ENCODE assay signal across 18 cellular contexts in genomic region chr17:19011581-19011980, GRCh38. TPM values are rescaled to one million over a fixed set of nuclear protein-coding genes. Genes with fewer than 3 reads are reported as not detected.
A peak's percentile ranks its signal among the peaks of the same experiment; 100 is the strongest.
DNase-seq lines count a peak whose midpoint lies in the region; ATAC-seq, FAIRE-seq and TF ChIP-seq lines count a peak whose summit lies in the region.
"Had no signal": no experiment of that assay in that cellular context is flagged by ENCODE, and none has a peak within 500 bp of the region (broad histone marks: within the 10 kb centered on the region; RNA-seq: fewer than 3 reads in every experiment).

No MANE protein-coding gene starts in this region.

- H3K27me3 ChIP-seq in PC-9 (ENCODE audit: insufficient read depth, low read depth): no peaks in the 10 kb centered on the region

- intact Hi-C loops in PC-9 (cut with micrococcal nuclease; ENCODE audit: unreplicated experiment): no loop called here
- intact Hi-C loops in left colon (cut with DNase I, micrococcal nuclease): no loop called here
- intact Hi-C loops in sciatic nerve (cut with DNase I): no loop called here

- H3K4me2 ChIP-seq in A549: peak overlapping the region; percentile 45
- H3K4me2 ChIP-seq in PC-9: peak overlapping the region; percentile 37

- H3K27ac ChIP-seq in A549: peak overlapping the region; percentile 75 to 85
- no peak overlapping the region for H3K27ac ChIP-seq in PC-9
- H3K27ac ChIP-seq: HL-60 had no signal

- no peak for FAIRE-seq in A549 (lab: Jason Lieb, UNC)

- POLR2A ChIA-PET in A549 (lab: Yijun Ruan, JAX) (no interaction called here), PC-9 (lab: Charles Lee; ENCODE audit: unreplicated experiment) (no interaction called here)

- peaks cover 4% of the 10 kb centered on the region; the same call in 2 of the 3 replicates for H3K9me3 ChIP-seq in A549
- H3K9me3 ChIP-seq in PC-9 (ENCODE audit: insufficient read depth, low read depth): no peaks in the 10 kb centered on the region
- H3K9me3 ChIP-seq: Caco-2 had no signal

- H2AFZ ChIP-seq in PC-9: no peak overlapping the region

- TF ChIP-seq CTCF in A549 (IDR thresholded peaks at IDR 0.05): no peak
- no peak for TF ChIP-seq CTCF in PC-9 (conservative IDR thresholded peaks at IDR 0.05)

- TF ChIP-seq POLR2A in A549 (IDR thresholded peaks at IDR 0.05; ENCODE audit: low read length): no peak

- WGBS in A549 (ENCODE audit: missing lambda C conversion rate): 78% methylated on average over 6 of the region's 6 CpGs

- no peaks in the 10 kb centered on the region for H3K79me2 ChIP-seq in PC-9 (ENCODE audit: low read depth)

- peaks cover 19% of the 10 kb centered on the region; the same call in 1 of the 2 replicates for H3F3A ChIP-seq in PC-9 (ENCODE audit: insufficient read depth, low read depth)

- TF ChIP-seq RAD21 in A549 (conservative IDR thresholded peaks at IDR 0.05 in 1 of 2, IDR thresholded peaks at IDR 0.05 in 1 of 2): no peak

- no peaks in the 10 kb centered on the region for H4K20me1 ChIP-seq in PC-9 (ENCODE audit: insufficient read depth)

- CTCF ChIA-PET in A549 (lab: Yijun Ruan, JAX): interaction anchor here (0.8 to 13.6 kb wide), 2 partner anchors 34 to 50 kb away, joined by 3 to 110 read pairs; no protein-coding TSS in a partner anchor
- CTCF ChIA-PET in PC-9 (lab: Charles Lee): interaction anchor here (0.6 kb wide), 1 partner anchor 9 kb away, joined by 6 read pairs; no protein-coding TSS in a partner anchor

- no TSS peak for BruUV-seq in PC-9 (replicated peaks; lab: Mats Ljungman, UMichigan)

- no peaks in the 10 kb centered on the region for H3K9me2 ChIP-seq in PC-9 (ENCODE audit: insufficient read depth)

- ATAC-seq in A549: no peak; a peak in 1 of 6 replicates
- peak; percentile 4 for ATAC-seq in left colon
- peak; percentile 22 for ATAC-seq in sciatic nerve
- no peak for ATAC-seq in GM19023 (IDR thresholded peaks at IDR 0.05; ENCODE audit: unreplicated experiment)
- no peak for ATAC-seq in GM21526 (IDR thresholded peaks at IDR 0.05; ENCODE audit: low FRiP score, unreplicated experiment)

- no peak for TF ChIP-seq EP300 in A549 (IDR thresholded peaks at IDR 0.05)

- H3K36me3 ChIP-seq in PC-9 (ENCODE audit: low read depth): no peaks in the 10 kb centered on the region

- H3K4me3 ChIP-seq in A549 (no peak overlapping the region), PC-9 (no peak overlapping the region)

- H3K4me1 ChIP-seq in A549: peaks cover 30% of the 10 kb centered on the region
- peaks cover 15% of the 10 kb centered on the region for H3K4me1 ChIP-seq in PC-9 (replicated peaks; ENCODE audit: insufficient read depth)
- H3K4me1 ChIP-seq: Caco-2 had no signal

- DNase-seq in A549 (ENCODE audit: low read depth in 1 of 2, low spot score in 1 of 2): no peak
- no peak for DNase-seq in PC-9
- no peak for DNase-seq in left colon
- no peak for DNase-seq in sciatic nerve (ENCODE audit: low spot score)
- DNase-seq in NCI-H1694 (lab: John Stamatoyannopoulos, UW): no peak
- no peak for DNase-seq in C1 segment of cervical spinal cord (lab: John Stamatoyannopoulos, UW)
- DNase-seq: ACHN; AML-193; Caco-2; CD4-positive, CD25-positive, alpha-beta regulatory T cell; DMS53; NCI-H1417; NCI-H2029; NCI-H2171; NCI-H446 had no signal

TF ChIP-seq in A549, 52 proteins besides CTCF, POLR2A, EP300 and RAD21:
- TF ChIP-seq ZFP36 (IDR thresholded peaks at IDR 0.05; ENCODE audit: borderline replicate concordance, partially characterized antibody) (no peak), BHLHE40 (IDR thresholded peaks at IDR 0.05; ENCODE audit: low read depth, low read length) (no peak)

RNA-seq across cellular contexts. Expression of gene FAM83G, which starts 7.0 kb away (rescaled TPM):
- polyA plus RNA-seq in A549 (2011; rRNA removed): 11.0 and 12.8 TPM in 2 replicates
- polyA plus RNA-seq in A549 (2012; cell fraction: cytosol; rRNA removed): 11.1 and 15.8 TPM in 2 replicates
- polyA plus RNA-seq in A549 (2012; cell fraction: nucleus; rRNA removed): 38.5 and 42.5 TPM in 2 replicates
- polyA plus RNA-seq in A549 (2017; fragmentation: RNase III; extraction: RNeasy Plus Mini Kit Qiagen cat#74134 plus additional on column Dnase treatment): 19.8 to 22.0 TPM (median 20.5 TPM) in 3 replicates
- polyA minus RNA-seq in A549 (2011; rRNA and poly(A)+ RNA removed): 18.1 and 22.7 TPM in 2 replicates
- total RNA-seq in PC-9 (2021): 30.2 and 30.4 TPM in 2 replicates
- 10 to 100 TPM; 29.7 to 34.7 TPM for total RNA-seq in left colon
- total RNA-seq in sciatic nerve: 1.8 TPM

RNA-seq across cellular contexts. Expression of gene GRAP, which starts 35.2 kb away (rescaled TPM):
- polyA plus RNA-seq in A549 (2011; rRNA removed) (0.19 and 0.25 TPM in 2 replicates), A549 (2017; fragmentation: RNase III; extraction: RNeasy Plus Mini Kit Qiagen cat#74134 plus additional on column Dnase treatment) (0.17 to 0.31 TPM (median 0.19 TPM) in 3 replicates)
- polyA plus RNA-seq in A549 (2012; cell fraction: cytosol; rRNA removed): 0.15 and 0.19 TPM in 2 replicates
- polyA plus RNA-seq in A549 (2012; cell fraction: nucleus; rRNA removed): 0.43 and 0.60 TPM in 2 replicates
- polyA minus RNA-seq in A549 (2011; rRNA and poly(A)+ RNA removed): 0.08 and 0.24 TPM in 2 replicates
- total RNA-seq in PC-9 (2021) (0.48 and 0.93 TPM in 2 replicates), left colon (1 to 10 TPM in 1 of 2 donors, under 1 TPM in 1; 0.79 to 1.5 TPM), sciatic nerve (6.2 TPM)

RNA-seq across cellular contexts. Expression of gene SLC5A10, which starts 59.6 kb away (rescaled TPM):
- polyA plus RNA-seq in A549 (2011; rRNA removed): 0.26 and 0.28 TPM in 2 replicates
- 0.07 and 0.19 TPM in 2 replicates for polyA plus RNA-seq in A549 (2012; cell fraction: cytosol; rRNA removed)
- polyA plus RNA-seq in A549 (2012; cell fraction: nucleus; rRNA removed): 0.23 and 0.32 TPM in 2 replicates
- polyA plus RNA-seq in A549 (2017; fragmentation: RNase III; extraction: RNeasy Plus Mini Kit Qiagen cat#74134 plus additional on column Dnase treatment): 0.07 to 0.22 TPM (median 0.15 TPM) in 3 replicates
- polyA minus RNA-seq in A549 (2011; rRNA and poly(A)+ RNA removed): 0.15 and 0.54 TPM in 2 replicates
- 0.08 and 0.17 TPM in 2 replicates for total RNA-seq in PC-9 (2021)
- under 1 TPM in 1 of 2 donors, not detected in 1; 0.31 TPM for total RNA-seq in left colon
- total RNA-seq in sciatic nerve: not detected
- total RNA-seq: CD4-positive, CD25-positive, alpha-beta regulatory T cell had no signal

Comparison
In these comparisons a context has a peak if more than half of its experiments do, and no peak if none do; other contexts are left out.
1. ATAC-seq: peak in left colon (single experiment) and sciatic nerve (single experiment); none in A549 (0 of 2), GM19023 (single experiment) and GM21526 (single experiment).
2. RNA of gene FAM83G, which starts 7.0 kb away (total RNA-seq): 29.7 to 34.7 TPM in left colon and 30.2 to 30.4 TPM in PC-9; 1.8 TPM in sciatic nerve (single experiment); every median in the first group is over 10 times any median in the second.